ENCODE assay signal across 28 cellular contexts in the genomic region with DNA sequence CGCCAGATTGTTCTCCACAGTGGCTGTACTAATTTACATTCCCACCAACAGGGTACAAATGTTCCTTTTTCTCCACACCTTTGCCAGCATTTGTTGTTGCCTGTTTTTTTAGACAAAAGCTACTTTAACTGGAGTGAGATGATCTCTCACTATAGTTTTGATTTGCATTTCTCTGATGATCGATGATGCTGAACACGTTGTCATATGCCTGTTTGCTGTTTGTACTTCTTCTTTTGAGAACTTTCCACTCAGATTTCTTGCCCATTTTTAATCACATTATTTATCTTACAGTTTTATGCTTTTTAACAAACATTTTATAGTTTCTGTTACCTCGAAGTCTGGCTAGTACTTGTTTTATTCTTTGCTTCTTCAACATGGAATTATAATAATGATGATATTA.
"Had no signal": no experiment of that assay in that cellular context is flagged by ENCODE, and none has a peak within 500 bp of the region (broad histone marks: within the 10 kb centered on the region; RNA-seq: fewer than 3 reads in every experiment).

No MANE protein-coding gene starts in this region.

- H3K4me1 ChIP-seq: stomach, suprapubic skin, testis, thyroid gland, tibial nerve, transverse colon, upper lobe of left lung, upper lobe of right lung, uterus, vagina had no signal

- H3K9me3 ChIP-seq: stomach, suprapubic skin, testis, thoracic aorta, thyroid gland, tibial nerve, transverse colon, upper lobe of left lung, upper lobe of right lung, uterus, vagina had no signal

- ATAC-seq: stimulated activated effector memory CD8-positive, alpha-beta T cell treated with anti-CD3 and anti-CD28 coated beads, Interleukin-12 subunit alpha, Interleukin-12 subunit beta, amount 100 ng/mL, for 72 hours; stimulated activated memory B cell treated with anti-CD40 and anti-IgM and Interleukin-4, amounts not matched to agents 10 μg/mL and 1 μg/mL and 100 μg/mL, for 72 hours; stimulated activated naive B cell treated with anti-CD40 and anti-IgM and Interleukin-4, amounts not matched to agents 10 μg/mL and 1 μg/mL and 100 μg/mL, for 72 hours; stimulated activated naive CD8-positive, alpha-beta T cell treated with anti-CD3 and anti-CD28 coated beads, Interleukin-15, amount 100 ng/mL, for 72 hours; stimulated activated naive CD8-positive, alpha-beta T cell treated with anti-CD3 and anti-CD28 coated beads, Interleukin-15, Interleukin-2, amounts not matched to agents 100 U/mL and 50 U/mL, for 24 hours; upper lobe of right lung had no signal

- H3K4me3 Mint-ChIP-seq: stimulated activated effector memory CD8-positive, alpha-beta T cell treated with anti-CD3 and anti-CD28 coated beads, Interleukin-12 subunit alpha, Interleukin-12 subunit beta, amount 100 ng/mL, for 72 hours; stimulated activated memory B cell treated with anti-CD40 and anti-IgM and Interleukin-4, amounts not matched to agents 10 μg/mL and 1 μg/mL and 100 μg/mL, for 72 hours; stimulated activated naive B cell treated with anti-CD40 and anti-IgM and Interleukin-4, amounts not matched to agents 10 μg/mL and 1 μg/mL and 100 μg/mL, for 72 hours; stimulated activated naive CD8-positive, alpha-beta T cell treated with anti-CD3 and anti-CD28 coated beads, Interleukin-15, amount 100 ng/mL, for 72 hours; stimulated activated naive CD8-positive, alpha-beta T cell treated with anti-CD3 and anti-CD28 coated beads, Interleukin-15, Interleukin-2, amounts not matched to agents 100 ng/mL and 50 ng/mL, for 24 hours; type B pancreatic cell had no signal

- H3K36me3 ChIP-seq: stomach, suprapubic skin, thoracic aorta, thyroid gland, tibial artery, tibial nerve, transverse colon, upper lobe of left lung, upper lobe of right lung, uterus, vagina had no signal

- H3K9me3 Mint-ChIP-seq: stimulated activated effector memory CD8-positive, alpha-beta T cell treated with anti-CD3 and anti-CD28 coated beads, Interleukin-12 subunit alpha, Interleukin-12 subunit beta, amount 100 ng/mL, for 72 hours; stimulated activated memory B cell treated with anti-CD40 and anti-IgM and Interleukin-4, amounts not matched to agents 10 μg/mL and 1 μg/mL and 100 μg/mL, for 72 hours; stimulated activated naive B cell treated with anti-CD40 and anti-IgM and Interleukin-4, amounts not matched to agents 10 μg/mL and 1 μg/mL and 100 μg/mL, for 72 hours; stimulated activated naive CD8-positive, alpha-beta T cell treated with anti-CD3 and anti-CD28 coated beads, Interleukin-15, amount 100 ng/mL, for 72 hours; stimulated activated naive CD8-positive, alpha-beta T cell treated with anti-CD3 and anti-CD28 coated beads, Interleukin-15, Interleukin-2, amounts not matched to agents 100 ng/mL and 50 ng/mL, for 24 hours; type B pancreatic cell had no signal

- H3K36me3 Mint-ChIP-seq: stimulated activated effector memory CD8-positive, alpha-beta T cell treated with anti-CD3 and anti-CD28 coated beads, Interleukin-12 subunit alpha, Interleukin-12 subunit beta, amount 100 ng/mL, for 72 hours; stimulated activated memory B cell treated with anti-CD40 and anti-IgM and Interleukin-4, amounts not matched to agents 10 μg/mL and 1 μg/mL and 100 μg/mL, for 72 hours; stimulated activated naive B cell treated with anti-CD40 and anti-IgM and Interleukin-4, amounts not matched to agents 10 μg/mL and 1 μg/mL and 100 μg/mL, for 72 hours; type B pancreatic cell had no signal

- H3K4me1 Mint-ChIP-seq: stimulated activated effector memory CD8-positive, alpha-beta T cell treated with anti-CD3 and anti-CD28 coated beads, Interleukin-12 subunit alpha, Interleukin-12 subunit beta, amount 100 ng/mL, for 72 hours; stimulated activated naive CD8-positive, alpha-beta T cell treated with anti-CD3 and anti-CD28 coated beads, Interleukin-15, amount 100 ng/mL, for 72 hours had no signal

- DNase-seq: stimulated activated CD4-positive, alpha-beta T cell treated with anti-CD3 and anti-CD28 coated beads, Interleukin-2, amount 100 ng/mL, for 48 hours; stimulated activated CD4-positive, alpha-beta T cell treated with anti-CD3 and anti-CD28 coated beads, Interleukin-4, amount 100 ng/mL, for 1 hour; stimulated activated CD4-positive, alpha-beta T cell treated with anti-CD3 and anti-CD28 coated beads, Interleukin-4, amount 100 ng/mL, for 24 hours; stimulated activated CD4-positive, alpha-beta T cell treated with anti-CD3 and anti-CD28 coated beads, Interleukin-4, amount 100 ng/mL, for 4 hours; stimulated activated CD8-positive, alpha-beta memory T cell treated with anti-CD3 and anti-CD28 coated beads, Interleukin-4, amount 100 ng/mL, for 48 hours; stimulated activated naive B cell treated with anti-CD40 and anti-IgM and Interleukin-4, amounts not matched to agents 10 μg/mL and 1 μg/mL and 100 μg/mL, for 72 hours; stimulated activated naive CD4-positive, alpha-beta T cell; stimulated activated naive CD4-positive, alpha-beta T cell treated with Interleukin-2 at 50 U/mL for 16 hours; stimulated activated naive CD8-positive, alpha-beta T cell treated with anti-CD3 and anti-CD28 coated beads, Interleukin-15, amount 100 ng/mL, for 72 hours; stimulated activated naive CD8-positive, alpha-beta T cell treated with anti-CD3 and anti-CD28 coated beads, Interleukin-15, Interleukin-2, amounts not matched to agents 100 U/mL and 50 U/mL, for 24 hours; stomach; substantia nigra; testis; thyroid gland; tibial artery; transverse colon; trophoblast cell; upper lobe of left lung; upper lobe of right lung; uterus had no signal

- H3K27me3 Mint-ChIP-seq: stimulated activated memory B cell treated with anti-CD40 and anti-IgM and Interleukin-4, amounts not matched to agents 10 μg/mL and 1 μg/mL and 100 μg/mL, for 72 hours; stimulated activated naive B cell treated with anti-CD40 and anti-IgM and Interleukin-4, amounts not matched to agents 10 μg/mL and 1 μg/mL and 100 μg/mL, for 72 hours; stimulated activated naive CD8-positive, alpha-beta T cell treated with anti-CD3 and anti-CD28 coated beads, Interleukin-15, amount 100 ng/mL, for 72 hours; stimulated activated naive CD8-positive, alpha-beta T cell treated with anti-CD3 and anti-CD28 coated beads, Interleukin-15, Interleukin-2, amounts not matched to agents 100 ng/mL and 50 ng/mL, for 24 hours; type B pancreatic cell had no signal

- H3K27ac Mint-ChIP-seq: stimulated activated effector memory CD8-positive, alpha-beta T cell treated with anti-CD3 and anti-CD28 coated beads, Interleukin-12 subunit alpha, Interleukin-12 subunit beta, amount 100 ng/mL, for 72 hours; stimulated activated memory B cell treated with anti-CD40 and anti-IgM and Interleukin-4, amounts not matched to agents 10 μg/mL and 1 μg/mL and 100 μg/mL, for 72 hours; stimulated activated naive B cell treated with anti-CD40 and anti-IgM and Interleukin-4, amounts not matched to agents 10 μg/mL and 1 μg/mL and 100 μg/mL, for 72 hours; stimulated activated naive CD8-positive, alpha-beta T cell treated with anti-CD3 and anti-CD28 coated beads, Interleukin-15, amount 100 ng/mL, for 72 hours; stimulated activated naive CD8-positive, alpha-beta T cell treated with anti-CD3 and anti-CD28 coated beads, Interleukin-15, Interleukin-2, amounts not matched to agents 100 ng/mL and 50 ng/mL, for 24 hours; type B pancreatic cell had no signal

- H3K27ac ChIP-seq: stomach, suprapubic skin, testis, thoracic aorta, thyroid gland, tibial artery, tibial nerve, transverse colon, upper lobe of left lung, upper lobe of right lung, uterus, vagina had no signal

- H3K27me3 ChIP-seq: stomach, suprapubic skin, testis, thyroid gland, tibial artery, tibial nerve, transverse colon, upper lobe of left lung, upper lobe of right lung, uterus, vagina had no signal

- H3K4me3 ChIP-seq: stomach, suprapubic skin, testis, thoracic aorta, thyroid gland, tibial artery, tibial nerve, transverse colon, upper lobe of left lung, upper lobe of right lung, uterus, vagina had no signal
